ENCODE assay signal across 24 cellular contexts in the genomic region with DNA sequence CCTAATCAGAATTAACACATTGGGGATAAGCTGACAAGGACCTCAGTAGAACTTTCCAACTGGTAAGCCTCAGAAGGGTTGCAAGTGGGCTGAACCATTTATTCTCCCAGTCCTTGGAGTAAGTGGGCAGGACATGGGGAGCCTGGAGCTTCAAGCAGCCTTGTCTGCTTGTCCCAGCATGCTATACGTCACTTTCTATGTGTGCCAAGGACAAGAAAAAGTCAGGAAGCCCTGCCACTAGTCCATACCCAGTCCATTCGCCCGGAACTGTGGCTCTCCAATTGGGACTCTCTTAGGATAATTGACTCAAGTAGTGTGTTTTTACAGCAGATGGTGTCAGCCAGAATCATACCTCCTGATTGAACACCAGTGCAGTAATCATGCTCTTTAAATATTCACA.
"Had no signal": no experiment of that assay in that cellular context is flagged by ENCODE, and none has a peak within 500 bp of the region (broad histone marks: within the 10 kb centered on the region; RNA-seq: fewer than 3 reads in every experiment).

No MANE protein-coding gene starts in this region.

- H3K27me3 ChIP-seq: brain microvascular endothelial cell, colonic mucosa, hepatocyte had no signal

- ATAC-seq: activated CD4-positive, alpha-beta T cell treated with anti-CD3 and anti-CD28 coated beads for 36 hours; activated T-cell treated with anti-CD3 and anti-CD28 coated beads, Interleukin-2, amount 50 U/mL, for 72 hours; gastroesophageal sphincter; heart right ventricle had no signal

- H3K9me3 ChIP-seq: colonic mucosa, esophagus squamous epithelium, heart right ventricle had no signal

- H3K4me1 ChIP-seq: colonic mucosa, gastroesophageal sphincter, heart right ventricle had no signal

- H3K36me3 ChIP-seq: brain microvascular endothelial cell, colonic mucosa, esophagus squamous epithelium, gastroesophageal sphincter, heart right ventricle had no signal

- DNase-seq: activated CD4-positive, alpha-beta memory T cell treated with anti-CD3 and anti-CD28 coated beads, Interleukin-2, amount 10 ng/mL, durations not matched to agents 7 days and 5 days; activated CD4-positive, alpha-beta T cell treated with anti-CD3 and anti-CD28 coated beads for 36 hours; activated CD4-positive, alpha-beta T cell treated with anti-CD3 and anti-CD28 coated beads, Interleukin-2, amount 10 ng/mL, durations not matched to agents 24 days and 14 days; activated CD4-positive, CD25-positive, alpha-beta regulatory T cell; activated CD4-positive, CD25-positive, alpha-beta regulatory T cell treated with anti-CD3 and anti-CD28 coated beads, Interleukin-2, amount 50 U/mL, for 72 hours; activated CD8-positive, alpha-beta memory T cell treated with anti-CD3 and anti-CD28 coated beads, Interleukin-2, amount 50 U/mL, for 48 hours; activated gamma-delta T cell treated with Interleukin-2 at 50 U/mL for 16 hours; activated naive CD4-positive, alpha-beta T cell treated with anti-CD3 and anti-CD28 coated beads, Interleukin-2, amount 50 U/mL, for 16 hours; activated naive CD4-positive, alpha-beta T cell treated with Interleukin-2 at 50 U/mL for 16 hours; activated T-cell treated with anti-CD3 and anti-CD28 coated beads for 4 hours; activated T-cell treated with anti-CD3 and anti-CD28 coated beads, Interleukin-2, amount 50 U/mL, for 24 hours; activated T-cell treated with anti-CD3 and anti-CD28 coated beads, Interleukin-2, amount 50 U/mL, for 72 hours; amniotic stem cell; anterior cingulate cortex; brain microvascular endothelial cell; colonic mucosa; effector CD8-positive, alpha-beta T cell; esophagus squamous epithelium; foreskin melanocyte; heart right ventricle; T-helper 2 cell had no signal

- H3K27ac ChIP-seq: brain microvascular endothelial cell, colonic mucosa, epithelial cell of prostate, esophagus squamous epithelium, gastroesophageal sphincter, heart right ventricle, hepatocyte had no signal

- H3K4me3 ChIP-seq: colonic mucosa, esophagus squamous epithelium, gastroesophageal sphincter, heart right ventricle, hepatocyte had no signal
